In the genomic region with DNA sequence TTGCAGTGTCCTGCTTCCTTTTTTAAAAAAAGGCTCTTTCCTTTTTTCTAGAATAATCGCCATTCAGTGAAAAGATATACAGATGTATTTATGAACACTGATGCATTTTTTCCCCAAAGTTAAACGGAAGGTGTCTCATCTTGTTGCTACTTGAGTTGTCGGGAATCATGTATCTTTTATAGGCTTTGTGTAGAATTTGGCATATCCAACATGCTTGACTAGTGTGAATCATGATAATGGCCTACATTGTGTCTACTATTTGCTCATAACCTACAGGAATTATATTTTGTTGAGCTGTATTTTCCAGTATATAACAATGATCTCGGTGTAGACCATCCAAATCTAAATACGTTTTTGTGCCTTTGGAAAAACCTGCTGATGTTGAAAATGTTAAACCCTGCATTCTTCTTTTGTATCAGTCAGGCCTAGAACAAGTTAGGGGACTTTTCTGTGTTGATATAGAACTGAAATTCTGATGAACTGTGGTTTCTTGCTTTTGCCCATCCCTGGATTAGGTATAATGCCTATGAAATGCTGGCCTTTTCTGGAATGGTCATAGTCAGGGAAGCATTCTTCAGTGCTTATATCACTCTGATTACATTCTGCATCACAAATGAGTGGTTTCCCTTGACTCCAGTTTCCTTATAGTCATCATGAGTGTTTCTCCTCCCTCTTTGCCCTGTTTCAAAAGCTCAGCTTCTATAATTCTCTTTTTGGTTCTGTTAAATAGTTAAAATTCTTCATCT, we compare ENCODE assay signal across 1 cellular context.
A peak's percentile ranks its signal among the peaks of the same experiment; 100 is the strongest.
TF ChIP-seq lines count a peak whose summit lies in the region.

No MANE protein-coding gene starts in this region.

TF ChIP-seq in IMR-90, 13 proteins besides CTCF, POLR2A, EP300 and RAD21:
- TF ChIP-seq FOS (IDR thresholded peaks at IDR 0.05; ENCODE audit: low read depth, low read length) (peak; percentile 67), MAFK (IDR thresholded peaks at IDR 0.05; ENCODE audit: low read depth, low read length) (no peak; the same call in 1 of the 2 replicates), CHD1 (IDR thresholded peaks at IDR 0.05; ENCODE audit: low read depth, low read length) (no peak), RFX5 (IDR thresholded peaks at IDR 0.05; ENCODE audit: low read depth, low read length) (no peak), NFE2L2 (IDR thresholded peaks at IDR 0.05; ENCODE audit: low read depth, low read length) (peak; percentile 88), RCOR1 (IDR thresholded peaks at IDR 0.05; ENCODE audit: insufficient replicate concordance, low read length) (no peak), BHLHE40 (IDR thresholded peaks at IDR 0.05; ENCODE audit: low read depth, low read length) (no peak), MXI1 (IDR thresholded peaks at IDR 0.05; ENCODE audit: borderline replicate concordance, low read depth, low read length) (no peak), SMC3 (IDR thresholded peaks at IDR 0.05; ENCODE audit: low read depth, low read length) (no peak), CEBPB (IDR thresholded peaks at IDR 0.05; ENCODE audit: low read depth, low read length) (peak; percentile 21; the same call in 1 of the 2 replicates), MAZ (IDR thresholded peaks at IDR 0.05; ENCODE audit: borderline replicate concordance, low read depth, low read length) (no peak)
- TF ChIP-seq, protein P1, sequence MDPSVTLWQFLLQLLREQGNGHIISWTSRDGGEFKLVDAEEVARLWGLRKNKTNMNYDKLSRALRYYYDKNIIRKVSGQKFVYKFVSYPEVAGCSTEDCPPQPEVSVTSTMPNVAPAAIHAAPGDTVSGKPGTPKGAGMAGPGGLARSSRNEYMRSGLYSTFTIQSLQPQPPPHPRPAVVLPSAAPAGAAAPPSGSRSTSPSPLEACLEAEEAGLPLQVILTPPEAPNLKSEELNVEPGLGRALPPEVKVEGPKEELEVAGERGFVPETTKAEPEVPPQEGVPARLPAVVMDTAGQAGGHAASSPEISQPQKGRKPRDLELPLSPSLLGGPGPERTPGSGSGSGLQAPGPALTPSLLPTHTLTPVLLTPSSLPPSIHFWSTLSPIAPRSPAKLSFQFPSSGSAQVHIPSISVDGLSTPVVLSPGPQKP (IDR thresholded peaks at IDR 0.05; ENCODE audit: borderline replicate concordance, low read depth, low read length) = no peak
- TF ChIP-seq, protein P2, sequence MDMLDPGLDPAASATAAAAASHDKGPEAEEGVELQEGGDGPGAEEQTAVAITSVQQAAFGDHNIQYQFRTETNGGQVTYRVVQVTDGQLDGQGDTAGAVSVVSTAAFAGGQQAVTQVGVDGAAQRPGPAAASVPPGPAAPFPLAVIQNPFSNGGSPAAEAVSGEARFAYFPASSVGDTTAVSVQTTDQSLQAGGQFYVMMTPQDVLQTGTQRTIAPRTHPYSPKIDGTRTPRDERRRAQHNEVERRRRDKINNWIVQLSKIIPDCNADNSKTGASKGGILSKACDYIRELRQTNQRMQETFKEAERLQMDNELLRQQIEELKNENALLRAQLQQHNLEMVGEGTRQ (IDR thresholded peaks at IDR 0.05; ENCODE audit: low read depth, low read length) = no peak
